ENCODE assay signal across 1 cellular context in the genomic region with DNA sequence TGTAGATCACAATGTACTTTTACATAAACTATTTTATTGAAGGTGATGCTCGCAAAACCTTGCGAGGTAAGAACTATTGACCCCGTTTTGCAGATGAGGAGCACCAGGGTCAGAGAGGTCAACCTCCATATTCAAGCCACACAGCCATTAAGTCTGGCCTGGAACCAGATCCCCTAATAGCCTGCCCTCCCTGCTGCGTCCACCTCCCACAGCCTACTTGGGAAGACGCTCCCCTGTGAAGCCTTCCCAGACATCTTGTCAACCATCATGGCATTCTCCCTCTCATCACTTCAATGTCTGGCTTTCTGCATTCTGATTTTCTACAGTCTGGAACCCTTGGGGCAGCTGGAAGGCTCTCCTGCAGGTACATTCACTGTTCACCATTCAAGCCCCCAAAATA.
TF ChIP-seq lines count a peak whose summit lies in the region.

No MANE protein-coding gene starts in this region.

TF ChIP-seq in HCT116, 20 proteins besides CTCF, POLR2A, EP300 and RAD21 (continued from another document):
- TF ChIP-seq SIN3A (IDR thresholded peaks at IDR 0.05; ENCODE audit: low read depth) (no peak), ZFX (IDR thresholded peaks at IDR 0.05) (no peak), CEBPB (IDR thresholded peaks at IDR 0.05; ENCODE audit: low read depth) (no peak), EGR1 (IDR thresholded peaks at IDR 0.05; ENCODE audit: low read depth) (no peak), SP1 (IDR thresholded peaks at IDR 0.05; ENCODE audit: low read depth) (no peak), ZNF274 (IDR thresholded peaks at IDR 0.05; ENCODE audit: low read depth, low read length) (no peak), CBX3 (IDR thresholded peaks at IDR 0.05; ENCODE audit: low read depth) (no peak), TCF7L2 (IDR thresholded peaks at IDR 0.05; ENCODE audit: borderline replicate concordance, extremely low read depth, insufficient read depth, insufficient read length) (no peak), FOSL1 (IDR thresholded peaks at IDR 0.05; ENCODE audit: low read depth) (no peak), POLR2AphosphoS5 (IDR thresholded peaks at IDR 0.05; ENCODE audit: low read depth, low read length) (no peak), JUND (IDR thresholded peaks at IDR 0.05) (no peak), SRF (IDR thresholded peaks at IDR 0.05; ENCODE audit: low read depth) (no peak)
- TF ChIP-seq, protein P1, sequence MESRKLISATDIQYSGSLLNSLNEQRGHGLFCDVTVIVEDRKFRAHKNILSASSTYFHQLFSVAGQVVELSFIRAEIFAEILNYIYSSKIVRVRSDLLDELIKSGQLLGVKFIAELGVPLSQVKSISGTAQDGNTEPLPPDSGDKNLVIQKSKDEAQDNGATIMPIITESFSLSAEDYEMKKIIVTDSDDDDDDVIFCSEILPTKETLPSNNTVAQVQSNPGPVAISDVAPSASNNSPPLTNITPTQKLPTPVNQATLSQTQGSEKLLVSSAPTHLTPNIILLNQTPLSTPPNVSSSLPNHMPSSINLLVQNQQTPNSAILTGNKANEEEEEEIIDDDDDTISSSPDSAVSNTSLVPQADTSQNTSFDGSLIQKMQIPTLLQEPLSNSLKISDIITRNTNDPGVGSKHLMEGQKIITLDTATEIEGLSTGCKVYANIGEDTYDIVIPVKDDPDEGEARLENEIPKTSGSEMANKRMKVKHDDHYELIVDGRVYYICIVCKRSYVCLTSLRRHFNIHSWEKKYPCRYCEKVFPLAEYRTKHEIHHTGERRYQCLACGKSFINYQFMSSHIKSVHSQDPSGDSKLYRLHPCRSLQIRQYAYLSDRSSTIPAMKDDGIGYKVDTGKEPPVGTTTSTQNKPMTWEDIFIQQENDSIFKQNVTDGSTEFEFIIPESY (IDR thresholded peaks at IDR 0.05; ENCODE audit: extremely low read depth, insufficient replicate concordance, low read length), result no peak
- TF ChIP-seq, protein P2, sequence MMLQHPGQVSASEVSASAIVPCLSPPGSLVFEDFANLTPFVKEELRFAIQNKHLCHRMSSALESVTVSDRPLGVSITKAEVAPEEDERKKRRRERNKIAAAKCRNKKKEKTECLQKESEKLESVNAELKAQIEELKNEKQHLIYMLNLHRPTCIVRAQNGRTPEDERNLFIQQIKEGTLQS (IDR thresholded peaks at IDR 0.05), result no peak
- TF ChIP-seq, protein P3, sequence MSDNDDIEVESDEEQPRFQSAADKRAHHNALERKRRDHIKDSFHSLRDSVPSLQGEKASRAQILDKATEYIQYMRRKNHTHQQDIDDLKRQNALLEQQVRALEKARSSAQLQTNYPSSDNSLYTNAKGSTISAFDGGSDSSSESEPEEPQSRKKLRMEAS (IDR thresholded peaks at IDR 0.05), result no peak
